Comparison of ENCODE assay signal across 12 cellular contexts in the genomic region with DNA sequence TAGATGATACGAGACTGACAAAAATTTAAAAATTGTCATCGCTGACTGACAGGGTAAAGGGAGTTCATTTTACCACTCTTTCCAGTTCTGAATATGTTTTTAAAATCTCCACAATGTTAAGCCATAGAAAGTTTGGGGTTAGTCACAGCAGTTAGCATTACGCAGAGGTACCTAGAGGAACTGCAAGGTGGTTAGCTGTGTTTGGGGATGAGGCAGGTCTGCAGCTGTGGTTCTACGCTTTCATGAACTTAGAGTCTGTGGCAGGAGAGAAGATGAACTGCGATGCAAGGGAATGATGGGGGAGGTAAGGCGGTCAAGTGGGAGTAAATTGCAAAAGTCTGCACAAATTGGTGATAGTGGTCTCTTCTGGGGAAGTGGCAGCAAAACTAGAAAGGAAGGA. TPM values are rescaled to one million over a fixed set of nuclear protein-coding genes. Genes with fewer than 3 reads are reported as not detected.
A peak's percentile ranks its signal among the peaks of the same experiment; 100 is the strongest.
DNase-seq lines count a peak whose midpoint lies in the region; ATAC-seq and TF ChIP-seq lines count a peak whose summit lies in the region.
"Had no signal": no experiment of that assay in that cellular context is flagged by ENCODE, and none has a peak within 500 bp of the region (broad histone marks: within the 10 kb centered on the region; RNA-seq: fewer than 3 reads in every experiment).

No MANE protein-coding gene starts in this region.

- no peak overlapping the region for H3K27ac ChIP-seq in sigmoid colon
- H3K27ac ChIP-seq: body of pancreas, WERI-Rb-1 had no signal

- 71 to 91% methylated on average over 6 of the region's 6 CpGs for WGBS in sigmoid colon, 2 donors

- intact Hi-C loops in sigmoid colon (cut with DNase I), result no loop called here

- H3K9me3 ChIP-seq in sigmoid colon, result no peaks in the 10 kb centered on the region
- no peaks in the 10 kb centered on the region for H3K9me3 ChIP-seq in BE2C
- H3K9me3 ChIP-seq: body of pancreas had no signal

- TF ChIP-seq CTCF in sigmoid colon (IDR thresholded peaks at IDR 0.05) (no peak), BE2C (IDR thresholded peaks at IDR 0.05; ENCODE audit: low read depth, low read length) (no peak)

- H3K27me3 ChIP-seq in sigmoid colon, result no peaks in the 10 kb centered on the region
- no peaks in the 10 kb centered on the region for H3K27me3 ChIP-seq in BE2C
- H3K27me3 ChIP-seq: body of pancreas had no signal

- peaks cover 0 to 11% (median 9%) of the 10 kb centered on the region in 4 donors for H3K4me1 ChIP-seq in sigmoid colon
- no peaks in the 10 kb centered on the region for H3K4me1 ChIP-seq in BE2C
- H3K4me1 ChIP-seq: body of pancreas had no signal

- no peak for TF ChIP-seq POLR2A in sigmoid colon (IDR thresholded peaks at IDR 0.05)

- ATAC-seq in GM19397 (IDR thresholded peaks at IDR 0.05; ENCODE audit: unreplicated experiment) (peak; percentile 85), HG02884 (IDR thresholded peaks at IDR 0.05; ENCODE audit: unreplicated experiment) (peak; percentile 98)
- ATAC-seq: body of pancreas, esophagus mucosa, natural killer cell had no signal

- DNase-seq in GDM1 (lab: John Stamatoyannopoulos, UW) (peak; percentile 6), SKM-1 treated with dmso at 0.1 percent for 144 hours (lab: John Stamatoyannopoulos, UW; ENCODE audit: unreplicated experiment) (peak; percentile 58), COLO829 (ENCODE audit: low spot score) (no peak), sigmoid colon (no peak), KG1 (lab: John Stamatoyannopoulos, UW) (no peak), BE2C (no peak)
- DNase-seq: body of pancreas, natural killer cell, WERI-Rb-1 had no signal

- no peak for TF ChIP-seq EP300 in sigmoid colon (IDR thresholded peaks at IDR 0.05)

- H3K36me3 ChIP-seq in sigmoid colon (no peaks in the 10 kb centered on the region), BE2C (no peaks in the 10 kb centered on the region)
- H3K36me3 ChIP-seq: WERI-Rb-1 had no signal

- H3K4me3 ChIP-seq in sigmoid colon (no peak overlapping the region), BE2C (ENCODE audit: low read depth, low read length) (no peak overlapping the region)
- H3K4me3 ChIP-seq: body of pancreas had no signal

RNA-seq across cellular contexts. Expression of gene SNX2, which starts 38.8 kb away (rescaled TPM):
- total RNA-seq in sigmoid colon, result 100 to 1,000 TPM in 1 of 4 donors, 10 to 100 TPM in 3; 50.2 to 111 (median 82.3) TPM
- polyA plus RNA-seq in sigmoid colon, result 10 to 100 TPM; 48.6 to 61.5 (median 56.5) TPM
- polyA plus RNA-seq in BE2C (2012; ENCODE audit: insufficient read depth, insufficient read length, low read depth), result 141 TPM

Comparison
In these comparisons a context has a peak if more than half of its experiments do, and no peak if none do; other contexts are left out.
1. DNase-seq: peak in GDM1 (single experiment) and SKM-1 treated with dmso at 0.1 percent for 144 hours (single experiment); none in COLO829 (single experiment), sigmoid colon (single experiment), KG1 (single experiment) and BE2C (single experiment).